In the genomic region with DNA sequence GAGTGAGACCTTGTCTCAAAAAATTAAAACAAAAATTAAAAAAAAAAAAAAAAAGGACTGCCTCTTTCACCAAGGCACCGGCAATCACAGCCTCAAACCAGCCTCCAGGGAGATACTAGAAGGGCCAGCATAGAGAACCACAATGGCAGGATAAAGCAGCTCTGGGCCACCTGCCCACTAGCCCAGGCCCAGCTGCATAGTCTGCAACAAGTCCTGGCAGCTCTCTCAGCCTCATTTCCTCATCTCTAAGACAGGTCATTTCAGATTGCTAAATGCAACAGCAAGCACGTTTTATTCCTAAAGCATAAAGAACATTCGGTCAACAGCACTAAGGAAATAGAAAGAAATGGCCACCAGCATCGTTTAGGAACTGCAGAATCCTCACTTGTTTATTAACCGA, we compare ENCODE assay signal across 9 cellular contexts. TPM values are rescaled to one million over a fixed set of nuclear protein-coding genes. Genes with fewer than 3 reads are reported as not detected.
DNase-seq lines count a peak whose midpoint lies in the region; ATAC-seq and TF ChIP-seq lines count a peak whose summit lies in the region.
"Had no signal": no experiment of that assay in that cellular context is flagged by ENCODE, and none has a peak within 500 bp of the region (broad histone marks: within the 10 kb centered on the region; RNA-seq: fewer than 3 reads in every experiment).

No MANE protein-coding gene starts in this region.

- H3K36me3 ChIP-seq in adipocyte (ENCODE audit: control insufficient read depth, insufficient read depth, low read length, severe bottlenecking) (peaks cover 10% of the 10 kb centered on the region), heart left ventricle (peaks cover 0 to 35% (median 12%) of the 10 kb centered on the region in 9 donors), stomach (peaks cover 3 to 19% (median 18%) of the 10 kb centered on the region in 4 donors), colonic mucosa (no peaks in the 10 kb centered on the region), hepatocyte (replicated peaks; ENCODE audit: insufficient read depth, low read depth) (no peaks in the 10 kb centered on the region)

- H3K79me2 ChIP-seq in hepatocyte: peaks cover 71% of the 10 kb centered on the region

- H3K9ac ChIP-seq in adipocyte (ENCODE audit: low read length) (peak overlapping the region; percentile 81), colonic mucosa (ENCODE audit: low read depth in 2 of 2, low read length in 2 of 2) (no peak overlapping the region)

- intact Hi-C loops in heart left ventricle (cut with DNase I): loop anchor here in 5 of 10 donors (5.0 to 10.0 kb wide), 6 partner anchors 70 to 383 kb away; a partner anchor contains a TSS
- intact Hi-C loops in stomach (cut with DNase I; ENCODE audit: low total_unique reads): no loop called here
- intact Hi-C loops in colonic mucosa (cut with DNase I): loop anchor here (5.0 kb wide), 1 partner anchor 33 kb away; no protein-coding TSS in a partner anchor

- no peak overlapping the region for H3K4me2 ChIP-seq in hepatocyte

- H3K9me3 ChIP-seq in adipocyte (ENCODE audit: control insufficient read depth, low read length): no peaks in the 10 kb centered on the region
- H3K9me3 ChIP-seq in heart left ventricle: no peaks in the 10 kb centered on the region
- H3K9me3 ChIP-seq in stomach: no peaks in the 10 kb centered on the region
- H3K9me3 ChIP-seq in colonic mucosa: no peaks in the 10 kb centered on the region
- H3K9me3 ChIP-seq in hepatocyte (ENCODE audit: low read depth): no peaks in the 10 kb centered on the region

- no peaks in the 10 kb centered on the region for H4K20me1 ChIP-seq in hepatocyte (ENCODE audit: insufficient read depth, poor library complexity, severe bottlenecking)

- WGBS in heart left ventricle, 4 donors: 13 to 26% (median 20%) methylated on average over 5 of the region's 5 CpGs
- WGBS in stomach, 5 donors: 48 to 59% (median 50%) methylated on average over 5 of the region's 5 CpGs
- WGBS in hepatocyte (ENCODE audit: low lambda C conversion rate, missing lambda C conversion rate): 88% methylated on average over 5 of the region's 5 CpGs

- TF ChIP-seq EP300 in stomach (IDR thresholded peaks at IDR 0.05): no peak

- H3K27me3 ChIP-seq in adipocyte (replicated peaks; ENCODE audit: control insufficient read depth, insufficient read depth, low read length) (no peaks in the 10 kb centered on the region), heart left ventricle (no peaks in the 10 kb centered on the region), stomach (no peaks in the 10 kb centered on the region), colonic mucosa (no peaks in the 10 kb centered on the region), hepatocyte (no peaks in the 10 kb centered on the region)

- TF ChIP-seq CTCF in heart left ventricle (IDR thresholded peaks at IDR 0.05) (no peak), stomach (IDR thresholded peaks at IDR 0.05) (no peak), colonic mucosa (IDR thresholded peaks at IDR 0.05) (no peak), hepatocyte (IDR thresholded peaks at IDR 0.05; ENCODE audit: poor library complexity) (no peak)

- no peak overlapping the region for H2AFZ ChIP-seq in hepatocyte

- ATAC-seq in HG02870 (IDR thresholded peaks at IDR 0.05; ENCODE audit: unreplicated experiment): peak; percentile 44
- peak; percentile 68 to 78 (median 76) for ATAC-seq in heart left ventricle
- no peak for ATAC-seq in GM21786 (IDR thresholded peaks at IDR 0.05; ENCODE audit: unreplicated experiment)
- no peak for ATAC-seq in HG02588 (IDR thresholded peaks at IDR 0.05; ENCODE audit: unreplicated experiment)

- H3K27ac ChIP-seq in heart left ventricle (peak overlapping the region; percentile 47 to 85 (median 78)), stomach (peak overlapping the region in 4 of 5 donors; percentile 54 to 76 (median 68)), colonic mucosa (no peak overlapping the region), hepatocyte (no peak overlapping the region)

- peak; percentile 73 for DNase-seq in adipocyte (ENCODE audit: low read depth)
- DNase-seq in heart left ventricle: peak; percentile 78 to 90 (median 84)
- peak; percentile 61 for DNase-seq in stomach
- DNase-seq in colonic mucosa: no peak
- DNase-seq in hepatocyte (ENCODE audit: low spot score): no peak
- DNase-seq: activated naive CD4-positive, alpha-beta T cell had no signal

- TF ChIP-seq POLR2A in heart left ventricle (IDR thresholded peaks at IDR 0.05) (no peak), stomach (IDR thresholded peaks at IDR 0.05) (no peak)

- H3K4me1 ChIP-seq in adipocyte (ENCODE audit: control insufficient read depth, insufficient read depth, low read length) (peaks cover 96% of the 10 kb centered on the region), heart left ventricle (peaks cover 22 to 96% (median 82%) of the 10 kb centered on the region in 12 donors), stomach (peaks cover 36 to 83% (median 65%) of the 10 kb centered on the region in 4 donors), colonic mucosa (peaks cover 9% of the 10 kb centered on the region), hepatocyte (ENCODE audit: insufficient read depth) (peaks cover 6% of the 10 kb centered on the region)

- no peaks in the 10 kb centered on the region for H3K9me2 ChIP-seq in hepatocyte (replicated peaks; ENCODE audit: insufficient read depth)

- H3K4me3 ChIP-seq in adipocyte (ENCODE audit: low read length): peak overlapping the region; percentile 60
- H3K4me3 ChIP-seq in heart left ventricle: peak overlapping the region in 2 of 12 donors; percentile 1 to 9
- no peak overlapping the region for H3K4me3 ChIP-seq in stomach
- H3K4me3 ChIP-seq in colonic mucosa: no peak overlapping the region
- H3K4me3 ChIP-seq in hepatocyte: no peak overlapping the region

RNA-seq across cellular contexts. Expression of a gene that starts 28.8 kb away (rescaled TPM):
- total RNA-seq in heart left ventricle (10 to 100 TPM; 30.5 to 77.0 (median 48.9) TPM), stomach (100 to 1,000 TPM in 3 of 5 donors, 10 to 100 TPM in 2; 21.7 to 180 (median 129) TPM), colonic mucosa (100 to 1,000 TPM; 122 to 127 TPM), hepatocyte (89.7 and 99.4 TPM in 2 replicates)
- polyA plus RNA-seq in heart left ventricle (10 to 100 TPM; 14.5 to 42.5 TPM), stomach (10 to 100 TPM; 24.8 to 36.5 (median 24.8) TPM), hepatocyte (40.2 and 55.5 TPM in 2 replicates)

Comparison
In these comparisons a context has a peak if more than half of its experiments do, and no peak if none do; other contexts are left out.
1. ATAC-seq: peak in HG02870 (single experiment) and heart left ventricle (4 of 4); none in GM21786 (single experiment) and HG02588 (single experiment).
2. DNase-seq: peak in adipocyte (single experiment), heart left ventricle (5 of 5) and stomach (single experiment); none in colonic mucosa (single experiment) and hepatocyte (single experiment).
3. H3K27ac ChIP-seq: peak in heart left ventricle (12 of 12) and stomach (4 of 5); none in colonic mucosa (single experiment) and hepatocyte (single experiment).